13 cellular contexts compared by ENCODE assay signal in genomic region chr12:31599053-31599452, GRCh38. TPM values are rescaled to one million over a fixed set of nuclear protein-coding genes. Genes with fewer than 3 reads are reported as not detected.
DNase-seq lines count a peak whose midpoint lies in the region; ATAC-seq and TF ChIP-seq lines count a peak whose summit lies in the region.
"Had no signal": no experiment of that assay in that cellular context is flagged by ENCODE, and none has a peak within 500 bp of the region (broad histone marks: within the 10 kb centered on the region; RNA-seq: fewer than 3 reads in every experiment).

No MANE protein-coding gene starts in this region.

- no peak overlapping the region for H3K27ac ChIP-seq in right atrium auricular region
- H3K27ac ChIP-seq in vagina, result no peak overlapping the region
- H3K27ac ChIP-seq: tibial nerve had no signal

- peak; percentile 54 for ATAC-seq in GM19328 (IDR thresholded peaks at IDR 0.05; ENCODE audit: unreplicated experiment)
- peak; percentile 60 for ATAC-seq in HG02642 (IDR thresholded peaks at IDR 0.05; ENCODE audit: poor library complexity, unreplicated experiment)
- peak; percentile 49 for ATAC-seq in HG03457 (IDR thresholded peaks at IDR 0.05; ENCODE audit: unreplicated experiment)
- peak; percentile 95 for ATAC-seq in stimulated activated memory B cell treated with anti-CD40 and anti-IgM and Interleukin-4, amounts not matched to agents 10 μg/mL and 1 μg/mL and 100 μg/mL, for 72 hours

- no peaks in the 10 kb centered on the region for H3K27me3 ChIP-seq in right atrium auricular region
- H3K27me3 ChIP-seq in vagina, result no peaks in the 10 kb centered on the region
- H3K27me3 ChIP-seq: tibial nerve had no signal

- H3K4me3 ChIP-seq in right atrium auricular region (no peak overlapping the region), vagina (no peak overlapping the region)
- H3K4me3 ChIP-seq: tibial nerve had no signal

- H3K4me1 ChIP-seq in right atrium auricular region (no peaks in the 10 kb centered on the region), vagina (no peaks in the 10 kb centered on the region)
- H3K4me1 ChIP-seq: tibial nerve had no signal

- H3K36me3 Mint-ChIP-seq in stimulated activated memory B cell treated with anti-CD40 and anti-IgM and Interleukin-4, amounts not matched to agents 10 μg/mL and 1 μg/mL and 100 μg/mL, for 72 hours, result no peaks in the 10 kb centered on the region

- peak overlapping the region; percentile 73 for H3K27ac Mint-ChIP-seq in stimulated activated memory B cell treated with anti-CD40 and anti-IgM and Interleukin-4, amounts not matched to agents 10 μg/mL and 1 μg/mL and 100 μg/mL, for 72 hours

- H3K9me3 ChIP-seq in right atrium auricular region (no peaks in the 10 kb centered on the region), vagina (no peaks in the 10 kb centered on the region)
- H3K9me3 ChIP-seq: tibial nerve had no signal

- H3K4me3 Mint-ChIP-seq in stimulated activated memory B cell treated with anti-CD40 and anti-IgM and Interleukin-4, amounts not matched to agents 10 μg/mL and 1 μg/mL and 100 μg/mL, for 72 hours, result peak overlapping the region; percentile 28

- intact Hi-C loops in vagina (cut with DNase I), result loop anchor here (10.0 kb wide), 1 partner anchor 104 kb away; no protein-coding TSS in a partner anchor

- TF ChIP-seq CTCF in right atrium auricular region (IDR thresholded peaks at IDR 0.05) (no peak), vagina (IDR thresholded peaks at IDR 0.05) (no peak)

- H3K9me3 Mint-ChIP-seq in stimulated activated memory B cell treated with anti-CD40 and anti-IgM and Interleukin-4, amounts not matched to agents 10 μg/mL and 1 μg/mL and 100 μg/mL, for 72 hours, result no peaks in the 10 kb centered on the region

- TF ChIP-seq POLR2A in vagina (IDR thresholded peaks at IDR 0.05), result no peak

- peaks cover 47% of the 10 kb centered on the region for H3K4me1 Mint-ChIP-seq in stimulated activated memory B cell treated with anti-CD40 and anti-IgM and Interleukin-4, amounts not matched to agents 10 μg/mL and 1 μg/mL and 100 μg/mL, for 72 hours

- DNase-seq in right atrium auricular region (ENCODE audit: low spot score) (no peak), vagina (ENCODE audit: extremely low spot score in 2 of 2) (no peak)
- no peak for DNase-seq in stimulated activated CD4-positive, alpha-beta T cell treated with anti-CD3 and anti-CD28 coated beads, Interleukin-15, amount 100 ng/mL, for 24 hours
- DNase-seq: activated T-cell treated with anti-CD3 and anti-CD28 coated beads for 4 hours, DMS79 treated with DMSO at 0.1 percent for 48 hours, NCI-H1930, OCI-M1, T1000 had no signal

- no peaks in the 10 kb centered on the region for H3K36me3 ChIP-seq in right atrium auricular region
- no peaks in the 10 kb centered on the region for H3K36me3 ChIP-seq in vagina
- H3K36me3 ChIP-seq: tibial nerve had no signal

- no peaks in the 10 kb centered on the region for H3K27me3 Mint-ChIP-seq in stimulated activated memory B cell treated with anti-CD40 and anti-IgM and Interleukin-4, amounts not matched to agents 10 μg/mL and 1 μg/mL and 100 μg/mL, for 72 hours

RNA-seq across cellular contexts. Expression of gene DENND5B, which starts 8.1 kb away (rescaled TPM):
- total RNA-seq in right atrium auricular region (10 to 100 TPM; 31.2 to 37.3 TPM), vagina (25.3 TPM)
